Comparison of ENCODE assay signal across 16 cellular contexts in genomic region chr7:121385056-121385799, GRCh38. TPM values are rescaled to one million over a fixed set of nuclear protein-coding genes. Genes with fewer than 3 reads are reported as not detected.
DNase-seq lines count a peak whose midpoint lies in the region; ATAC-seq, FAIRE-seq and TF ChIP-seq lines count a peak whose summit lies in the region.
"Had no signal": no experiment of that assay in that cellular context is flagged by ENCODE, and none has a peak within 500 bp of the region (broad histone marks: within the 10 kb centered on the region; RNA-seq: fewer than 3 reads in every experiment).

No MANE protein-coding gene starts in this region.

- H3K4me1 ChIP-seq in OCI-LY3 (ENCODE audit: low read length) (peaks cover 28% of the 10 kb centered on the region), endothelial cell of umbilical vein (ENCODE audit: control insufficient read depth, extremely low read depth, insufficient read depth, low read length) (peaks cover 23% of the 10 kb centered on the region)

- TF ChIP-seq POLR2A in endothelial cell of umbilical vein (IDR thresholded peaks at IDR 0.05; ENCODE audit: low read depth, low read length): no peak

- peak overlapping the region; percentile 49 for H3K4me2 ChIP-seq in OCI-LY3 (ENCODE audit: low read length)
- H3K4me2 ChIP-seq in endothelial cell of umbilical vein (ENCODE audit: insufficient read depth, low read length): no peak overlapping the region
- H3K4me2 ChIP-seq: neural progenitor cell, SK-N-SH had no signal

- no peaks in the 10 kb centered on the region for H3K9me3 Mint-ChIP-seq in T-helper 2 cell treated with Interferon-gamma antibody and Interleukin-4, amounts not matched to agents 5 μg/mL and 100 μg/mL, for 36 hours
- H3K9me3 Mint-ChIP-seq in stimulated activated memory B cell treated with anti-CD40 and anti-IgM and Interleukin-4, amounts not matched to agents 10 μg/mL and 1 μg/mL and 100 μg/mL, for 72 hours: no peaks in the 10 kb centered on the region
- H3K9me3 Mint-ChIP-seq: dendritic cell treated with granulocyte-macrophage colony-stimulating factor and Interleukin-4, amounts not matched to agents 40 ng/mL and 50 ng/mL, for 4 days; neural progenitor cell had no signal

- POLR2A ChIA-PET in endothelial cell of umbilical vein (lab: Charles Lee): interaction anchor here (0.6 to 1.7 kb wide), 2 partner anchors 11 to 1579 kb away, joined by 3 to 9 read pairs; partner anchors contain the start of gene FAM3C

- no peaks in the 10 kb centered on the region for H3K9me1 ChIP-seq in endothelial cell of umbilical vein (replicated peaks; ENCODE audit: control insufficient read depth, extremely low read depth, insufficient read depth, low read length)

- H3K27ac Mint-ChIP-seq in T-helper 2 cell treated with Interferon-gamma antibody and Interleukin-4, amounts not matched to agents 5 μg/mL and 100 μg/mL, for 36 hours: no peak overlapping the region
- H3K27ac Mint-ChIP-seq in stimulated activated memory B cell treated with anti-CD40 and anti-IgM and Interleukin-4, amounts not matched to agents 10 μg/mL and 1 μg/mL and 100 μg/mL, for 72 hours: peak overlapping the region; percentile 91
- H3K27ac Mint-ChIP-seq: neural progenitor cell had no signal

- BruUV-seq in endothelial cell of umbilical vein (replicated peaks; lab: Mats Ljungman, UMichigan): no TSS peak

- intact Hi-C loops in endothelial cell of umbilical vein (cut with micrococcal nuclease): no loop called here

- dilution Hi-C loops in endothelial cell of umbilical vein (cut with MboI; ENCODE audit: extremely low pct_ligation_motif_present, low sequenced_read_pairs): no loop called here

- H3K9me3 ChIP-seq in OCI-LY3 (ENCODE audit: insufficient read depth, low read length) (no peaks in the 10 kb centered on the region), endothelial cell of umbilical vein (replicated peaks; ENCODE audit: control insufficient read depth, insufficient read depth, low read length) (no peaks in the 10 kb centered on the region)
- H3K9me3 ChIP-seq: SK-N-SH had no signal

- peaks cover 18% of the 10 kb centered on the region for H3K36me3 Mint-ChIP-seq in T-helper 2 cell treated with Interferon-gamma antibody and Interleukin-4, amounts not matched to agents 5 μg/mL and 100 μg/mL, for 36 hours (ENCODE audit: low read depth)
- peaks cover 17% of the 10 kb centered on the region for H3K36me3 Mint-ChIP-seq in stimulated activated memory B cell treated with anti-CD40 and anti-IgM and Interleukin-4, amounts not matched to agents 10 μg/mL and 1 μg/mL and 100 μg/mL, for 72 hours

- H3K36me3 ChIP-seq in OCI-LY3 (replicated peaks; ENCODE audit: low read depth, low read length) (peaks cover 2% of the 10 kb centered on the region), endothelial cell of umbilical vein (ENCODE audit: control insufficient read depth in 2 of 2, extremely low read depth in 1 of 2, insufficient read depth in 2 of 2, low read length in 2 of 2) (no peaks in the 10 kb centered on the region)
- H3K36me3 ChIP-seq: neural progenitor cell had no signal

- no peak for FAIRE-seq in endothelial cell of umbilical vein (lab: Jason Lieb, UNC)

- ATAC-seq in stimulated activated memory B cell treated with anti-CD40 and anti-IgM and Interleukin-4, amounts not matched to agents 10 μg/mL and 1 μg/mL and 100 μg/mL, for 72 hours: no peak
- no peak for ATAC-seq in HG03045 (IDR thresholded peaks at IDR 0.05; ENCODE audit: unreplicated experiment)
- ATAC-seq: left lobe of liver had no signal

- peaks cover 48% of the 10 kb centered on the region for H3K4me1 Mint-ChIP-seq in T-helper 2 cell treated with Interferon-gamma antibody and Interleukin-4, amounts not matched to agents 5 μg/mL and 100 μg/mL, for 36 hours (ENCODE audit: low read depth)
- peaks cover 88% of the 10 kb centered on the region for H3K4me1 Mint-ChIP-seq in stimulated activated memory B cell treated with anti-CD40 and anti-IgM and Interleukin-4, amounts not matched to agents 10 μg/mL and 1 μg/mL and 100 μg/mL, for 72 hours

- peak overlapping the region; percentile 21 for H3K4me3 Mint-ChIP-seq in T-helper 2 cell treated with Interferon-gamma antibody and Interleukin-4, amounts not matched to agents 5 μg/mL and 100 μg/mL, for 36 hours
- H3K4me3 Mint-ChIP-seq in stimulated activated memory B cell treated with anti-CD40 and anti-IgM and Interleukin-4, amounts not matched to agents 10 μg/mL and 1 μg/mL and 100 μg/mL, for 72 hours: peak overlapping the region; percentile 53
- H3K4me3 Mint-ChIP-seq: dendritic cell treated with granulocyte-macrophage colony-stimulating factor and Interleukin-4, amounts not matched to agents 40 ng/mL and 50 ng/mL, for 4 days; neural progenitor cell had no signal

- H3K9ac ChIP-seq in OCI-LY3 (ENCODE audit: low read length) (no peak overlapping the region), endothelial cell of umbilical vein (replicated peaks; ENCODE audit: extremely low read depth, insufficient read depth, low read length) (no peak overlapping the region)
- H3K9ac ChIP-seq: neural progenitor cell, SK-N-SH had no signal

- H3K27me3 ChIP-seq in OCI-LY3 (ENCODE audit: low read depth, low read length) (no peaks in the 10 kb centered on the region), endothelial cell of umbilical vein (ENCODE audit: control insufficient read depth in 2 of 2, insufficient read depth in 2 of 2, low read length in 2 of 2) (no peaks in the 10 kb centered on the region)
- H3K27me3 ChIP-seq: neural progenitor cell had no signal

- H3K4me3 ChIP-seq in OCI-LY3 (ENCODE audit: low read length) (peak overlapping the region; percentile 6), endothelial cell of umbilical vein (replicated peaks in 1 of 3; ENCODE audit: insufficient read depth in 1 of 3, low read depth in 1 of 3, low read length in 3 of 3) (no peak overlapping the region)
- H3K4me3 ChIP-seq: neural progenitor cell had no signal

- no peak overlapping the region for H2AFZ ChIP-seq in OCI-LY3 (ENCODE audit: low read depth, low read length)
- H2AFZ ChIP-seq in endothelial cell of umbilical vein (ENCODE audit: low read depth, low read length): no peak overlapping the region
- H2AFZ ChIP-seq: neural progenitor cell had no signal

- peaks cover 76% of the 10 kb centered on the region for H3K79me2 ChIP-seq in OCI-LY3 (ENCODE audit: low read length)
- H3K79me2 ChIP-seq in endothelial cell of umbilical vein (ENCODE audit: control insufficient read depth, insufficient read depth, low read length): peaks cover 85% of the 10 kb centered on the region

- H4K20me1 ChIP-seq in OCI-LY3 (ENCODE audit: insufficient read depth, low read length) (peaks cover 22% of the 10 kb centered on the region), endothelial cell of umbilical vein (replicated peaks; ENCODE audit: control insufficient read depth, extremely low read depth, insufficient read depth, low read length) (peaks cover 3% of the 10 kb centered on the region)

- CTCF ChIA-PET in endothelial cell of umbilical vein (lab: Charles Lee): interaction anchor here (1.1 to 2.9 kb wide), 4 partner anchors 11 to 162 kb away, joined by 3 to 14 read pairs (median 6); partner anchors contain the start of gene FAM3C

- H3K27me3 Mint-ChIP-seq in T-helper 2 cell treated with Interferon-gamma antibody and Interleukin-4, amounts not matched to agents 5 μg/mL and 100 μg/mL, for 36 hours (ENCODE audit: low read depth): no peaks in the 10 kb centered on the region
- no peaks in the 10 kb centered on the region for H3K27me3 Mint-ChIP-seq in stimulated activated memory B cell treated with anti-CD40 and anti-IgM and Interleukin-4, amounts not matched to agents 10 μg/mL and 1 μg/mL and 100 μg/mL, for 72 hours
- H3K27me3 Mint-ChIP-seq: dendritic cell treated with granulocyte-macrophage colony-stimulating factor and Interleukin-4, amounts not matched to agents 40 ng/mL and 50 ng/mL, for 4 days had no signal

- no peak for DNase-seq in T-helper 2 cell treated with Interferon-gamma antibody and Interleukin-4, amounts not matched to agents 5 μg/mL and 100 μg/mL, for 36 hours (ENCODE audit: low spot score)
- DNase-seq in T-helper 2 cell: no peak
- DNase-seq in endothelial cell of umbilical vein (ENCODE audit: low read depth, low spot score): no peak
- DNase-seq in iPS-NIHi11 (ENCODE audit: low spot score): no peak
- no peak for DNase-seq in amygdala (lab: John Stamatoyannopoulos, UW)
- DNase-seq: 8988T, activated T-cell treated with anti-CD3 and anti-CD28 coated beads for 4 hours, COR-L47, SK-N-SH, substantia nigra had no signal

- TF ChIP-seq CTCF in OCI-LY3 (IDR thresholded peaks at IDR 0.05; ENCODE audit: low read depth, low read length): no peak
- TF ChIP-seq CTCF in endothelial cell of umbilical vein (IDR thresholded peaks at IDR 0.05; ENCODE audit: extremely low read depth in 1 of 2, insufficient read depth in 1 of 2, low read depth in 1 of 2, low read length in 2 of 2): no peak

- no peak overlapping the region for H3K27ac ChIP-seq in OCI-LY3 (ENCODE audit: low read length)
- H3K27ac ChIP-seq in endothelial cell of umbilical vein (ENCODE audit: insufficient read depth, low read depth, low read length): peak overlapping the region; percentile 16
- H3K27ac ChIP-seq: neural progenitor cell had no signal

TF ChIP-seq in endothelial cell of umbilical vein, 7 proteins besides CTCF, POLR2A, EP300 and RAD21:
- TF ChIP-seq FOS (IDR thresholded peaks at IDR 0.05; ENCODE audit: borderline replicate concordance, insufficient read depth, low read length): no peak
- no peak for TF ChIP-seq MYC (IDR thresholded peaks at IDR 0.05; ENCODE audit: low read depth, low read length)
- TF ChIP-seq GATA2 (IDR thresholded peaks at IDR 0.05; ENCODE audit: insufficient read depth, insufficient read length, low read depth, low read length): no peak

RNA-seq across cellular contexts. Expression of gene FAM3C, which starts 10.9 kb away (rescaled TPM):
- 50.0 and 54.5 TPM in 2 replicates for total RNA-seq in endothelial cell of umbilical vein
- polyA plus RNA-seq in endothelial cell of umbilical vein: 13.9 and 20.2 TPM in 2 replicates
- polyA plus RNA-seq in endothelial cell of umbilical vein (2011; cell fraction: cytosol; rRNA removed): 30.7 and 31.3 TPM in 2 replicates
- 40.4 and 49.0 TPM in 2 replicates for polyA plus RNA-seq in endothelial cell of umbilical vein (2011; cell fraction: nucleus; rRNA removed)
- polyA plus RNA-seq in endothelial cell of umbilical vein (2012): 60.0 and 71.2 TPM in 2 replicates
- 12.5 and 15.1 TPM in 2 replicates for polyA minus RNA-seq in endothelial cell of umbilical vein
- 5.3 TPM for polyA minus RNA-seq in endothelial cell of umbilical vein (2011; cell fraction: cytosol; rRNA and poly(A)+ RNA removed)
- 41.3 and 61.8 TPM in 2 replicates for polyA minus RNA-seq in endothelial cell of umbilical vein (2011; cell fraction: nucleus; rRNA and poly(A)+ RNA removed)

RNA-seq across cellular contexts. Expression of gene WNT16, which starts 56.4 kb away (rescaled TPM):
- total RNA-seq in endothelial cell of umbilical vein: not detected in 2 replicates
- polyA plus RNA-seq in endothelial cell of umbilical vein: not detected in 2 replicates
- polyA plus RNA-seq in endothelial cell of umbilical vein (2011; cell fraction: cytosol; rRNA removed): not detected in 2 replicates
- not detected in 2 replicates for polyA plus RNA-seq in endothelial cell of umbilical vein (2011; cell fraction: nucleus; rRNA removed)
- not detected in 2 replicates for polyA plus RNA-seq in endothelial cell of umbilical vein (2012)
- polyA minus RNA-seq in endothelial cell of umbilical vein: not detected in 2 replicates
- not detected for polyA minus RNA-seq in endothelial cell of umbilical vein (2011; cell fraction: cytosol; rRNA and poly(A)+ RNA removed)
- polyA minus RNA-seq in endothelial cell of umbilical vein (2011; cell fraction: nucleus; rRNA and poly(A)+ RNA removed): not detected in 2 replicates
- total RNA-seq: left lobe of liver had no signal
